In genomic region chr5:62585306-62585705, GRCh38 we compare ENCODE assay signal across 12 cellular contexts.
"Had no signal": no experiment of that assay in that cellular context is flagged by ENCODE, and none has a peak within 500 bp of the region (broad histone marks: within the 10 kb centered on the region; RNA-seq: fewer than 3 reads in every experiment).

No MANE protein-coding gene starts in this region.

- DNase-seq: activated CD4-positive, alpha-beta T cell treated with anti-CD3 and anti-CD28 coated beads, Interleukin-2, amount 50 U/mL, for 4 hours; activated CD4-positive, CD25-positive, alpha-beta regulatory T cell treated with anti-CD3 and anti-CD28 coated beads, Interleukin-2, amount 50 U/mL, for 72 hours; activated naive CD4-positive, alpha-beta T cell treated with anti-CD3 and anti-CD28 coated beads, Interleukin-2, amount 50 U/mL, for 16 hours; brain microvascular endothelial cell; cerebellar nuclear complex; dorsolateral prefrontal cortex; foreskin melanocyte; head of caudate nucleus; thyroid gland had no signal

- H3K9me3 Mint-ChIP-seq: stimulated activated effector memory CD8-positive, alpha-beta T cell treated with anti-CD3 and anti-CD28 coated beads, Interleukin-12 subunit alpha, Interleukin-12 subunit beta, amount 100 ng/mL, for 72 hours; T-helper 1 cell treated with Interleukin-12 subunit alpha and Interleukin-12 subunit beta and Interleukin-4 antibody, amounts not matched to agents 30 μg/mL and 1 μg/mL, for 36 hours had no signal

- H3K27ac ChIP-seq: brain microvascular endothelial cell, dorsolateral prefrontal cortex had no signal

- H3K4me1 ChIP-seq: thyroid gland had no signal

- H3K4me3 ChIP-seq: dorsolateral prefrontal cortex, skin epidermis, thyroid gland had no signal

- H3K4me3 Mint-ChIP-seq: stimulated activated effector memory CD8-positive, alpha-beta T cell treated with anti-CD3 and anti-CD28 coated beads, Interleukin-12 subunit alpha, Interleukin-12 subunit beta, amount 100 ng/mL, for 72 hours; T-helper 1 cell treated with Interleukin-12 subunit alpha and Interleukin-12 subunit beta and Interleukin-4 antibody, amounts not matched to agents 30 μg/mL and 1 μg/mL, for 36 hours had no signal

- H3K36me3 Mint-ChIP-seq: stimulated activated effector memory CD8-positive, alpha-beta T cell treated with anti-CD3 and anti-CD28 coated beads, Interleukin-12 subunit alpha, Interleukin-12 subunit beta, amount 100 ng/mL, for 72 hours had no signal

- ATAC-seq: stimulated activated effector memory CD8-positive, alpha-beta T cell treated with anti-CD3 and anti-CD28 coated beads, Interleukin-12 subunit alpha, Interleukin-12 subunit beta, amount 100 ng/mL, for 72 hours had no signal

- H3K27me3 ChIP-seq: brain microvascular endothelial cell, dorsolateral prefrontal cortex, thyroid gland had no signal

- H3K27ac Mint-ChIP-seq: stimulated activated effector memory CD8-positive, alpha-beta T cell treated with anti-CD3 and anti-CD28 coated beads, Interleukin-12 subunit alpha, Interleukin-12 subunit beta, amount 100 ng/mL, for 72 hours; T-helper 1 cell treated with Interleukin-12 subunit alpha and Interleukin-12 subunit beta and Interleukin-4 antibody, amounts not matched to agents 30 μg/mL and 1 μg/mL, for 36 hours had no signal

- H3K36me3 ChIP-seq: brain microvascular endothelial cell, thyroid gland had no signal

- H3K9me3 ChIP-seq: thyroid gland had no signal
